ENCODE assay signal across 21 cellular contexts in the genomic region with DNA sequence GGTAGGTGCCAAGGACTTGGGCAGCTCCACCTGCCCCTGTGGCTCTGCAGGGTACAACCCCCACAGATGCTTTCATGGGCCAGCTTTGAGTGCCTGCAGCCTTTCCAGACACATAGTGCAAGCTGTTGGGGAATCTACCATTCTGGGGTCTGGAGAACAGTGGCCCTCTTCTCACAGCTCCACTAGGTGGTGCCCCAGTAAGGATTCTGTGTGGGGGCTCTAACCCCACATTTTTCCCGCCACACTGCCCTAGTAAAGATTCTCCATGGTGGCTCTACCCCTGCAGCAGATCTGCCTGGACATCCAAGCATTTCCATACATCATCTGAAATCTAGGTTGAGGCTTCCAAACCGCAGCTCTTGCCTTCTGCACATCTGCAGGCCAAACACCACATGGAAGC.
A peak's percentile ranks its signal among the peaks of the same experiment; 100 is the strongest.
DNase-seq lines count a peak whose midpoint lies in the region; ATAC-seq, FAIRE-seq and TF ChIP-seq lines count a peak whose summit lies in the region.
"Had no signal": no experiment of that assay in that cellular context is flagged by ENCODE, and none has a peak within 500 bp of the region (broad histone marks: within the 10 kb centered on the region; RNA-seq: fewer than 3 reads in every experiment).

No MANE protein-coding gene starts in this region.

- no peaks in the 10 kb centered on the region for H3K36me3 ChIP-seq in BE2C
- peaks cover 10% of the 10 kb centered on the region; the same call in 1 of the 2 replicates for H3K36me3 ChIP-seq in GM23338 (ENCODE audit: insufficient read depth)
- H3K36me3 ChIP-seq in OCI-LY7 (ENCODE audit: insufficient read depth, low read length) = no peaks in the 10 kb centered on the region
- no peaks in the 10 kb centered on the region for H3K36me3 ChIP-seq in endothelial cell of umbilical vein (ENCODE audit: control insufficient read depth in 2 of 2, extremely low read depth in 1 of 2, insufficient read depth in 2 of 2, low read length in 2 of 2)
- H3K36me3 ChIP-seq in HAP-1 (replicated peaks) = no peaks in the 10 kb centered on the region
- no peaks in the 10 kb centered on the region for H3K36me3 ChIP-seq in neuronal stem cell (replicated peaks in 1 of 2; ENCODE audit: control insufficient read depth in 2 of 2, insufficient read depth in 2 of 2, low read length in 2 of 2)
- H3K36me3 ChIP-seq: BLaER1 treated with 17β-estradiol and CSF1 and Interleukin-3, amounts not matched to agents 10 nM and 100 nM had no signal

- intact Hi-C loops in OCI-LY7 (cut with micrococcal nuclease; ENCODE audit: unreplicated experiment) = no loop called here
- intact Hi-C loops in endothelial cell of umbilical vein (cut with micrococcal nuclease) = no loop called here

- TF ChIP-seq POLR2A in endothelial cell of umbilical vein (IDR thresholded peaks at IDR 0.05; ENCODE audit: low read depth, low read length) = no peak

- no peaks in the 10 kb centered on the region for H3K79me1 ChIP-seq in neuronal stem cell (ENCODE audit: low read depth, low read length)

- H2BK5ac ChIP-seq in neuronal stem cell (ENCODE audit: low read length) = no peak overlapping the region

- no peak overlapping the region for H3K4ac ChIP-seq in neuronal stem cell (ENCODE audit: low read length)

- no peak overlapping the region for H3K9ac ChIP-seq in endothelial cell of umbilical vein (replicated peaks; ENCODE audit: extremely low read depth, insufficient read depth, low read length)
- H3K9ac ChIP-seq in neuronal stem cell (ENCODE audit: low read depth, low read length, poor library complexity) = no peak overlapping the region
- H3K9ac ChIP-seq: BLaER1 treated with 17β-estradiol and CSF1 and Interleukin-3, amounts not matched to agents 10 nM and 100 nM had no signal

- TF ChIP-seq CTCF in BE2C (IDR thresholded peaks at IDR 0.05; ENCODE audit: low read depth, low read length) = peak; percentile 28
- TF ChIP-seq CTCF in GM23338 (conservative IDR thresholded peaks at IDR 0.05; ENCODE audit: low read depth in 2 of 2) = peak; percentile 37 to 64; a peak in 3 of 4 replicates
- peak; percentile 42; the same call in 1 of the 2 replicates for TF ChIP-seq CTCF in OCI-LY7 (conservative IDR thresholded peaks at IDR 0.05; ENCODE audit: low read length)
- TF ChIP-seq CTCF in endothelial cell of umbilical vein (IDR thresholded peaks at IDR 0.05; ENCODE audit: extremely low read depth in 1 of 2, insufficient read depth in 1 of 2, low read depth in 1 of 2, low read length in 2 of 2) = no peak

- H2BK120ac ChIP-seq in neuronal stem cell (ENCODE audit: low read depth, low read length) = no peak overlapping the region

- H3K4me3 ChIP-seq in BE2C (ENCODE audit: low read depth, low read length) = no peak overlapping the region
- no peak overlapping the region for H3K4me3 ChIP-seq in GM23338
- no peak overlapping the region for H3K4me3 ChIP-seq in OCI-LY7 (ENCODE audit: low read depth, low read length, poor library complexity, severe bottlenecking)
- H3K4me3 ChIP-seq in endothelial cell of umbilical vein (replicated peaks in 1 of 3; ENCODE audit: insufficient read depth in 1 of 3, low read depth in 1 of 3, low read length in 3 of 3) = no peak overlapping the region
- no peak overlapping the region for H3K4me3 ChIP-seq in HAP-1
- H3K4me3 ChIP-seq in neuronal stem cell (ENCODE audit: low read length in 2 of 2) = no peak overlapping the region
- H3K4me3 ChIP-seq: BLaER1 treated with 17β-estradiol and CSF1 and Interleukin-3, amounts not matched to agents 10 nM and 100 nM; K562 had no signal

- H2BK12ac ChIP-seq in neuronal stem cell (ENCODE audit: low read length) = no peak overlapping the region

- H3K27ac ChIP-seq in GM23338 (ENCODE audit: low read depth) (no peak overlapping the region), OCI-LY7 (ENCODE audit: low read depth, low read length, poor library complexity, severe bottlenecking) (no peak overlapping the region), endothelial cell of umbilical vein (ENCODE audit: insufficient read depth, low read depth, low read length) (no peak overlapping the region), neuronal stem cell (replicated peaks; ENCODE audit: low read length) (no peak overlapping the region)
- H3K27ac ChIP-seq: BLaER1 treated with 17β-estradiol and CSF1 and Interleukin-3, amounts not matched to agents 10 nM and 100 nM; HL-60 had no signal

- H2AFZ ChIP-seq in GM23338 (peak overlapping the region; percentile 10; the same call in 1 of the 2 replicates), OCI-LY7 (ENCODE audit: low read length) (no peak overlapping the region), endothelial cell of umbilical vein (ENCODE audit: low read depth, low read length) (no peak overlapping the region), neuronal stem cell (ENCODE audit: low read length) (no peak overlapping the region)

- no peak for ATAC-seq in GM23338
- ATAC-seq: K562 had no signal

- no peaks in the 10 kb centered on the region for H3F3A ChIP-seq in GM23338 (replicated peaks; ENCODE audit: low read depth)

- WGBS in neuronal stem cell (ENCODE audit: extremely low coverage in 2 of 2, insufficient read length in 2 of 2, insufficient replicate concordance in 1 of 2), 2 donors = no CpG with 5 or more reads among the region's 2 CpGs

- H3K23ac ChIP-seq in neuronal stem cell (ENCODE audit: low read depth, low read length, poor library complexity) = no peak overlapping the region

- peaks cover 14% of the 10 kb centered on the region for H3K4me1 ChIP-seq in BE2C
- H3K4me1 ChIP-seq in GM23338 (ENCODE audit: insufficient read depth) = peaks cover 15% of the 10 kb centered on the region
- peaks cover 20% of the 10 kb centered on the region for H3K4me1 ChIP-seq in OCI-LY7 (ENCODE audit: insufficient read depth, low read length, poor library complexity, severe bottlenecking)
- H3K4me1 ChIP-seq in endothelial cell of umbilical vein (ENCODE audit: control insufficient read depth, extremely low read depth, insufficient read depth, low read length) = no peaks in the 10 kb centered on the region
- no peaks in the 10 kb centered on the region for H3K4me1 ChIP-seq in HAP-1
- peaks cover 0 to 7% of the 10 kb centered on the region in 2 donors for H3K4me1 ChIP-seq in neuronal stem cell (ENCODE audit: control insufficient read depth in 2 of 2, insufficient read depth in 1 of 2, low read depth in 1 of 2, low read length in 2 of 2)

- H3K27ac Mint-ChIP-seq in GM23338 = no peak overlapping the region
- H3K27ac Mint-ChIP-seq: CD4-positive, CD25-positive, alpha-beta regulatory T cell; CD8-positive, alpha-beta memory T cell; HFFc6 had no signal

- in situ Hi-C loops in HAP-1 (cut with MboI; ENCODE audit: low sequenced_read_pairs) = no loop called here

- H3K18ac ChIP-seq in neuronal stem cell (ENCODE audit: low read length) = no peak overlapping the region

- H3K79me2 ChIP-seq in GM23338 (replicated peaks; ENCODE audit: insufficient read depth) (no peaks in the 10 kb centered on the region), OCI-LY7 (ENCODE audit: insufficient read depth, low read depth, low read length) (no peaks in the 10 kb centered on the region), endothelial cell of umbilical vein (ENCODE audit: control insufficient read depth, insufficient read depth, low read length) (no peaks in the 10 kb centered on the region)

- H3K9me3 Mint-ChIP-seq in GM23338 = peaks cover 27% of the 10 kb centered on the region

- CTCF ChIA-PET in OCI-LY7 (lab: Charles Lee; ENCODE audit: unreplicated experiment) (no interaction called here), endothelial cell of umbilical vein (lab: Charles Lee) (interaction anchor here (0.6 kb wide), 2 partner anchors 284 to 463 kb away, joined by 3 read pairs; no protein-coding TSS in a partner anchor)

- FAIRE-seq in endothelial cell of umbilical vein (lab: Jason Lieb, UNC) = peak; percentile 18
- FAIRE-seq: G401.6, GM12892, K562 had no signal

- H3K9me2 ChIP-seq in GM23338 (ENCODE audit: insufficient read depth) = peaks cover 3% of the 10 kb centered on the region; the same call in 1 of the 2 replicates
- no peaks in the 10 kb centered on the region for H3K9me2 ChIP-seq in OCI-LY7 (ENCODE audit: insufficient read depth, low read length)

- H3K27me3 ChIP-seq in BE2C (no peaks in the 10 kb centered on the region), GM23338 (ENCODE audit: insufficient read depth) (no peaks in the 10 kb centered on the region), endothelial cell of umbilical vein (ENCODE audit: control insufficient read depth in 2 of 2, insufficient read depth in 2 of 2, low read length in 2 of 2) (no peaks in the 10 kb centered on the region), HAP-1 (ENCODE audit: low read depth) (no peaks in the 10 kb centered on the region), neuronal stem cell (ENCODE audit: control insufficient read depth in 3 of 3, insufficient read depth in 3 of 3, low read depth in 1 of 3, low read length in 3 of 3) (peaks cover 0 to under 1% (median 0%) of the 10 kb centered on the region in 3 experiments)

- no peak overlapping the region for H4K8ac ChIP-seq in neuronal stem cell (ENCODE audit: low read depth, low read length)

- H3K9me1 ChIP-seq in endothelial cell of umbilical vein (replicated peaks; ENCODE audit: control insufficient read depth, extremely low read depth, insufficient read depth, low read length) = no peaks in the 10 kb centered on the region

- H3K4me3 Mint-ChIP-seq in GM23338 = no peak overlapping the region
- H3K4me3 Mint-ChIP-seq: CD4-positive, CD25-positive, alpha-beta regulatory T cell; CD8-positive, alpha-beta memory T cell; HFFc6 had no signal

- POLR2A ChIA-PET in OCI-LY7 (lab: Charles Lee) = no interaction called here
- POLR2A ChIA-PET in endothelial cell of umbilical vein (lab: Charles Lee) = no interaction called here

- dilution Hi-C loops in endothelial cell of umbilical vein (cut with MboI; ENCODE audit: extremely low pct_ligation_motif_present, low sequenced_read_pairs) = no loop called here

- H4K20me1 ChIP-seq in GM23338 (replicated peaks; ENCODE audit: insufficient read depth) (no peaks in the 10 kb centered on the region), OCI-LY7 (ENCODE audit: insufficient read depth, low read length) (no peaks in the 10 kb centered on the region), endothelial cell of umbilical vein (replicated peaks; ENCODE audit: control insufficient read depth, extremely low read depth, insufficient read depth, low read length) (no peaks in the 10 kb centered on the region)
- H4K20me1 ChIP-seq: BLaER1 treated with 17β-estradiol and CSF1 and Interleukin-3, amounts not matched to agents 10 nM and 100 nM had no signal

- H3K14ac ChIP-seq in neuronal stem cell (ENCODE audit: low read length) = no peak overlapping the region

- peaks cover 17% of the 10 kb centered on the region for H3K36me3 Mint-ChIP-seq in GM23338 (ENCODE audit: low read depth)

- no peak overlapping the region for H4K91ac ChIP-seq in neuronal stem cell (ENCODE audit: low read depth, low read length, poor library complexity)

- no peak overlapping the region for H2AK5ac ChIP-seq in neuronal stem cell (ENCODE audit: low read depth, low read length)

- H3K27me3 Mint-ChIP-seq in GM23338 (ENCODE audit: insufficient read depth, low read depth, poor library complexity) = no peaks in the 10 kb centered on the region
- H3K27me3 Mint-ChIP-seq: CD4-positive, CD25-positive, alpha-beta regulatory T cell had no signal

- DNase-seq in BE2C = no peak
- DNase-seq in GM23338 (ENCODE audit: low spot score) = no peak
- DNase-seq in OCI-LY7 (ENCODE audit: low spot score) = no peak
- no peak for DNase-seq in endothelial cell of umbilical vein (ENCODE audit: low read depth, low spot score)
- DNase-seq in HAP-1 (ENCODE audit: low spot score in 2 of 2) = no peak
- no peak for DNase-seq in NAMALWA (ENCODE audit: low spot score)
- DNase-seq in neuronal stem cell (ENCODE audit: low spot score) = no peak
- DNase-seq: 8988T; CD4-positive, CD25-positive, alpha-beta regulatory T cell; CD8-positive, alpha-beta memory T cell; COR-L47; DMS 273 treated with DMSO at 0.1 percent for 48 hours; DMS53; HCEC 1CT; HFFc6; IMR-90 had no signal

- H3K4me2 ChIP-seq in GM23338 = no peak overlapping the region
- no peak overlapping the region for H3K4me2 ChIP-seq in OCI-LY7 (ENCODE audit: low read length)
- H3K4me2 ChIP-seq in endothelial cell of umbilical vein (ENCODE audit: insufficient read depth, low read length) = no peak overlapping the region
- no peak overlapping the region for H3K4me2 ChIP-seq in neuronal stem cell (ENCODE audit: insufficient read depth, low read length, poor library complexity, severe bottlenecking)
- H3K4me2 ChIP-seq: BLaER1 treated with 17β-estradiol and CSF1 and Interleukin-3, amounts not matched to agents 10 nM and 100 nM had no signal

- H3K9me3 ChIP-seq in BE2C = no peaks in the 10 kb centered on the region; the same call in 1 of the 2 replicates
- H3K9me3 ChIP-seq in OCI-LY7 (ENCODE audit: low read length) = peaks cover 14% of the 10 kb centered on the region; the same call in 1 of the 2 replicates
- no peaks in the 10 kb centered on the region for H3K9me3 ChIP-seq in endothelial cell of umbilical vein (replicated peaks; ENCODE audit: control insufficient read depth, insufficient read depth, low read length)
- no peaks in the 10 kb centered on the region for H3K9me3 ChIP-seq in HAP-1
- peaks cover 0 to 2% of the 10 kb centered on the region in 2 donors for H3K9me3 ChIP-seq in neuronal stem cell (replicated peaks in 1 of 2; ENCODE audit: control insufficient read depth in 2 of 2, insufficient read depth in 1 of 2, low read depth in 1 of 2, low read length in 2 of 2)

- BruUV-seq in OCI-LY7 (replicated peaks; lab: Mats Ljungman, UMichigan) (no TSS peak), endothelial cell of umbilical vein (replicated peaks; lab: Mats Ljungman, UMichigan) (no TSS peak)

- H3K4me1 Mint-ChIP-seq in GM23338 = peaks cover 16% of the 10 kb centered on the region

- H2BK15ac ChIP-seq in neuronal stem cell (ENCODE audit: low read length) = no peak overlapping the region

Comparison
In these comparisons a context has a peak if more than half of its experiments do, and no peak if none do; other contexts are left out.
1. CTCF ChIP-seq: peak in BE2C (single experiment), GM23338 (2 of 2) and OCI-LY7 (single experiment); none in endothelial cell of umbilical vein (0 of 2).